8 cellular contexts compared by ENCODE assay signal in the genomic region with DNA sequence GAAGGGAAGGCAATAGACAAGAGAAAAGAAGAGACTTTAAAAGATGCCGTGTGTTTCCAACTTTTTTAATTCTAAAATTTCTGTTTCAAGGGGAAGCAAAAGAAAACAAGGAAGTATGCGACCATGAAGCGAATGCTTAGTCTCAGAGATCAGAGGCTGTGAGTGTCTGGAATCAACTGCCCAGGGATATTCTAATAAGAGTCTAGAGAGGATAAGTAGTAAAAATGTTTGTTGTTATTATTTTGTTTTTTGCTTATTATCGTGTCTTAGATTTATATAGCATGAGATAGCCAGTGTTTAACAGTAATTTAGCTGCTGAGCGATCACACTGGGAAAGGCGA. TPM values are rescaled to one million over a fixed set of nuclear protein-coding genes. Genes with fewer than 3 reads are reported as not detected.
DNase-seq lines count a peak whose midpoint lies in the region; FAIRE-seq and TF ChIP-seq lines count a peak whose summit lies in the region.

No MANE protein-coding gene starts in this region.

- H3K27me3 Mint-ChIP-seq in Calu3 (ENCODE audit: unreplicated experiment) = no peaks in the 10 kb centered on the region

- H3K79me2 ChIP-seq in PC-9 (ENCODE audit: low read depth) (peaks cover 66% of the 10 kb centered on the region), osteoblast (ENCODE audit: insufficient read depth, low read length) (peaks cover 66% of the 10 kb centered on the region)

- POLR2A ChIA-PET in PC-9 (lab: Charles Lee; ENCODE audit: unreplicated experiment) = interaction anchor here (0.6 kb wide), 1 partner anchor 410 kb away, joined by 11 read pairs; no protein-coding TSS in a partner anchor

- peaks cover 10% of the 10 kb centered on the region for H3K4me1 Mint-ChIP-seq in Calu3 (ENCODE audit: low read depth, unreplicated experiment)

- H3K4me3 ChIP-seq in PC-9 = peak overlapping the region; percentile 67
- peak overlapping the region; percentile 96 for H3K4me3 ChIP-seq in osteoblast (ENCODE audit: insufficient read depth, low read length)

- H3K36me3 ChIP-seq in PC-9 (ENCODE audit: low read depth) (peaks cover 32% of the 10 kb centered on the region), osteoblast (ENCODE audit: insufficient read depth, low read length) (peaks cover 31% of the 10 kb centered on the region)

- DNase-seq in Calu3 (no peak), PC-9 (no peak), erythroblast (lab: John Stamatoyannopoulos, UW) (no peak), osteoblast (ENCODE audit: insufficient read length, low spot score, missing footprints) (peak; percentile 14), SKM-1 (lab: John Stamatoyannopoulos, UW; ENCODE audit: unreplicated experiment) (no peak), NCI-H128 (lab: John Stamatoyannopoulos, UW; ENCODE audit: unreplicated experiment) (no peak), urothelium cell line (ENCODE audit: low spot score) (no peak), islet precursor cell (no peak)

- H4K20me1 ChIP-seq in PC-9 (ENCODE audit: insufficient read depth) (peaks cover 22% of the 10 kb centered on the region), osteoblast (ENCODE audit: insufficient read depth, low read length) (peaks cover 17% of the 10 kb centered on the region)

- no peaks in the 10 kb centered on the region for H3K9me3 Mint-ChIP-seq in Calu3 (ENCODE audit: low read depth, unreplicated experiment)

- H2AFZ ChIP-seq in PC-9 (peak overlapping the region; percentile 91), osteoblast (ENCODE audit: low read length) (peak overlapping the region; percentile 89)

- no peak for FAIRE-seq in urothelium cell line (lab: Jason Lieb, UNC)

- peak; percentile 20 for TF ChIP-seq POLR2A in erythroblast (IDR thresholded peaks at IDR 0.05; ENCODE audit: low read length)

- 0 out of 2 replicates have a peak overlapping the region, but pooled peaks have one; percentile 1 for H3K27ac ChIP-seq in PC-9
- H3K27ac ChIP-seq in osteoblast (ENCODE audit: low read depth, low read length) = peak overlapping the region; percentile 95

- TF ChIP-seq CTCF in Calu3 (IDR thresholded peaks at IDR 0.05; ENCODE audit: unreplicated experiment) (no peak), PC-9 (conservative IDR thresholded peaks at IDR 0.05) (no peak), osteoblast (IDR thresholded peaks at IDR 0.05; ENCODE audit: extremely low read depth, low read depth, low read length) (no peak)

- H3K27ac Mint-ChIP-seq in Calu3 (ENCODE audit: unreplicated experiment) = peak overlapping the region; percentile 99

- H3K4me1 ChIP-seq in PC-9 (replicated peaks; ENCODE audit: insufficient read depth) (peaks cover 21% of the 10 kb centered on the region), osteoblast (ENCODE audit: insufficient read depth, low read length) (peaks cover 20% of the 10 kb centered on the region)

- H3K27me3 ChIP-seq in PC-9 (ENCODE audit: insufficient read depth, low read depth) (no peaks in the 10 kb centered on the region), osteoblast (ENCODE audit: insufficient read depth, low read length) (no peaks in the 10 kb centered on the region)

- no peaks in the 10 kb centered on the region for H3K9me2 ChIP-seq in PC-9 (ENCODE audit: insufficient read depth)

- H3K4me2 ChIP-seq in PC-9 (peak overlapping the region; percentile 89), osteoblast (ENCODE audit: insufficient read depth, low read length) (peak overlapping the region; percentile 98)

- intact Hi-C loops in Calu3 (cut with micrococcal nuclease; ENCODE audit: unreplicated experiment) (loop anchor here (10.0 kb wide), 1 partner anchor 99 kb away; a partner anchor contains a TSS), PC-9 (cut with micrococcal nuclease; ENCODE audit: unreplicated experiment) (loop anchor here (1.0 to 2.0 kb wide), 4 partner anchors 41 to 104 kb away; a partner anchor contains a TSS)

- peaks cover 32% of the 10 kb centered on the region for H3F3A ChIP-seq in PC-9 (ENCODE audit: insufficient read depth, low read depth)

- H3K36me3 Mint-ChIP-seq in Calu3 (ENCODE audit: insufficient read depth, unreplicated experiment) = peaks cover 34% of the 10 kb centered on the region

- BruUV-seq in Calu3 (replicated peaks; lab: Mats Ljungman, UMichigan) (no TSS peak), PC-9 (replicated peaks; lab: Mats Ljungman, UMichigan) (no TSS peak)

- CTCF ChIA-PET in Calu3 (lab: Charles Lee) = no interaction called here
- CTCF ChIA-PET in PC-9 (lab: Charles Lee) = interaction anchor here (0.7 to 2.7 kb wide), 2 partner anchors 104 to 184 kb away, joined by 3 to 14 read pairs; no protein-coding TSS in a partner anchor

- H3K4me3 Mint-ChIP-seq in Calu3 (ENCODE audit: low read depth, unreplicated experiment) = peak overlapping the region; percentile 92

- H3K9me3 ChIP-seq in PC-9 (ENCODE audit: insufficient read depth, low read depth) (no peaks in the 10 kb centered on the region; the same call in 1 of the 2 replicates), osteoblast (ENCODE audit: low read depth, low read length) (no peaks in the 10 kb centered on the region)

RNA-seq across cellular contexts. Expression of a gene that starts 0.4 kb away (rescaled TPM):
- total RNA-seq in Calu3 (2022) (58.0 and 60.9 TPM in 2 replicates), PC-9 (2021) (175 and 191 TPM in 2 replicates), osteoblast (33.3 and 35.1 TPM in 2 replicates)

RNA-seq across cellular contexts. Expression of a gene that starts 0.5 kb away (rescaled TPM):
- total RNA-seq in Calu3 (2022) (31.9 and 40.3 TPM in 2 replicates), PC-9 (2021) (98.4 and 108 TPM in 2 replicates), osteoblast (27.9 and 29.2 TPM in 2 replicates)

RNA-seq across cellular contexts. Expression of a gene that starts 49.8 kb away (rescaled TPM):
- total RNA-seq in Calu3 (2022) (66.5 and 67.5 TPM in 2 replicates), PC-9 (2021) (146 and 170 TPM in 2 replicates), osteoblast (39.8 and 41.5 TPM in 2 replicates)
